ENCODE assay signal across 8 cellular contexts in genomic region chr12:104695453-104696148, GRCh38.
DNase-seq lines count a peak whose midpoint lies in the region; ATAC-seq and TF ChIP-seq lines count a peak whose summit lies in the region.

No MANE protein-coding gene starts in this region.

- H3K4me3 Mint-ChIP-seq in activated T-cell treated with anti-CD3 and anti-CD28 coated beads, Interleukin-2, amount 50 U/mL, for 4 hours: peak overlapping the region; percentile 37

- intact Hi-C loops in thyroid gland (cut with DNase I) (no loop called here), stomach (cut with DNase I; ENCODE audit: low total_unique reads) (no loop called here)

- peaks cover 75% of the 10 kb centered on the region for H3K4me1 Mint-ChIP-seq in activated T-cell treated with anti-CD3 and anti-CD28 coated beads, Interleukin-2, amount 50 U/mL, for 4 hours (ENCODE audit: low read depth)

- H3K4me1 ChIP-seq in thyroid gland (peaks cover 49 to 54% of the 10 kb centered on the region in 2 donors), stomach (peaks cover 4 to 37% (median 14%) of the 10 kb centered on the region in 4 donors)

- WGBS in thyroid gland, 2 donors: 12 to 26% methylated on average over 12 of the region's 12 CpGs
- WGBS in stomach, 5 donors: 23 to 52% (median 44%) methylated on average over 12 of the region's 12 CpGs

- no peaks in the 10 kb centered on the region for H3K36me3 ChIP-seq in thyroid gland
- H3K36me3 ChIP-seq in stomach: no peaks in the 10 kb centered on the region

- TF ChIP-seq CTCF in thyroid gland (IDR thresholded peaks at IDR 0.05) (no peak), stomach (IDR thresholded peaks at IDR 0.05) (no peak)

- peak; percentile 47 for ATAC-seq in HG02759 (IDR thresholded peaks at IDR 0.05; ENCODE audit: unreplicated experiment)
- peak; percentile 92 to 93 for ATAC-seq in activated T-cell treated with anti-CD3 and anti-CD28 coated beads, Interleukin-2, amount 50 U/mL, for 4 hours
- no peak for ATAC-seq in GM19452 (IDR thresholded peaks at IDR 0.05; ENCODE audit: unreplicated experiment)

- H3K27ac ChIP-seq in thyroid gland (peak overlapping the region; percentile 41 to 73 (median 59)), stomach (peak overlapping the region in 1 of 5 donors; percentile 14)

- H3K36me3 Mint-ChIP-seq in activated T-cell treated with anti-CD3 and anti-CD28 coated beads, Interleukin-2, amount 50 U/mL, for 4 hours (ENCODE audit: insufficient read depth): peaks cover 9% of the 10 kb centered on the region

- no peaks in the 10 kb centered on the region for H3K9me3 Mint-ChIP-seq in activated T-cell treated with anti-CD3 and anti-CD28 coated beads, Interleukin-2, amount 50 U/mL, for 4 hours

- H3K9me3 ChIP-seq in thyroid gland (no peaks in the 10 kb centered on the region), stomach (no peaks in the 10 kb centered on the region)

- no peak for TF ChIP-seq EP300 in stomach (IDR thresholded peaks at IDR 0.05)

- no peaks in the 10 kb centered on the region for H3K27me3 ChIP-seq in thyroid gland
- no peaks in the 10 kb centered on the region for H3K27me3 ChIP-seq in stomach

- H3K27me3 Mint-ChIP-seq in activated T-cell treated with anti-CD3 and anti-CD28 coated beads, Interleukin-2, amount 50 U/mL, for 4 hours (ENCODE audit: low read depth): no peaks in the 10 kb centered on the region

- TF ChIP-seq POLR2A in thyroid gland (IDR thresholded peaks at IDR 0.05): no peak
- TF ChIP-seq POLR2A in stomach (IDR thresholded peaks at IDR 0.05): no peak

- DNase-seq in Daoy (ENCODE audit: low read depth) (peak; percentile 87), NCI-H446 (lab: John Stamatoyannopoulos, UW) (peak; percentile 6 to 68), lung microvascular endothelial cell (ENCODE audit: low read depth in 2 of 2) (peak; percentile 9 to 95), thyroid gland (peak; percentile 76 to 80), stomach (no peak)
- peak; percentile 71 for DNase-seq in activated T-cell treated with anti-CD3 and anti-CD28 coated beads, Interleukin-2, amount 50 U/mL, for 4 hours

- no peak overlapping the region for H3K4me3 ChIP-seq in thyroid gland (replicated peaks in 1 of 3)
- no peak overlapping the region for H3K4me3 ChIP-seq in stomach
